ENCODE assay signal across 27 cellular contexts in the genomic region with DNA sequence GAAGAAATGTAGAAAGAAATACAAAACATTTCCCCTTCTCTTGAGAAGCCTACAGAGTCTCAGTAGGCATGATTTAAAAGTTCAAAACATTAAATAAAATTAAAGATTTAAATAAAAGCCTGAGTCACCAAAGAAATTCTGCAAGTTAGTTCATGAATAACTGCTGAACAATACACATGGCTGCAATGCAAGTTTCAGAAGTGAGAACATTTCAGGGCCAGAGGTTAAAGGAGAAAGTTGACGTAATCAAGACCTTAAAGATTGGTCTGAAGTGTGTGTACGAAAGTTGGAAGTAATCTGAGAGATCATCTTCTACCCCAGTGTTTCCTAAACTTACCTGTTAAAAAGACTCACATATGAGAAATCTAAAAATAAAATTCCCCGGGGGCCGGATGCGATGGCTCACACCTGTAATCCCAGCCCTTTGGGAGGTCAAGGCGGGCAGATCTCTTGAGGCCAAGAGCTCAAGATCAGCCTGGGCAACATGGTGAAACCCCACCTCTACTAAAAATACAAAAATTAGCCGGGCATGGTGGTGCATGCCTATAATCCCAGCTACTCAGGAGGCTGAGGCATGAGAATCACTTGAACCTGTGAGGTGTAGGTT.
DNase-seq lines count a peak whose midpoint lies in the region; ATAC-seq and TF ChIP-seq lines count a peak whose summit lies in the region.
"Had no signal": no experiment of that assay in that cellular context is flagged by ENCODE, and none has a peak within 500 bp of the region (broad histone marks: within the 10 kb centered on the region; RNA-seq: fewer than 3 reads in every experiment).

No MANE protein-coding gene starts in this region.

- H4K20me1 ChIP-seq in GM23338 (replicated peaks; ENCODE audit: insufficient read depth) = no peaks in the 10 kb centered on the region

- intact Hi-C loops in activated T-helper 1 cell treated with anti-CD3 and anti-CD28 coated beads, Interleukin-12 subunit alpha, Interleukin-12 subunit beta, Interleukin-2, Interleukin-4 antibody, amounts not matched to agents 30 ng/mL and 10 ng/mL and 1 ng/mL, durations not matched to agents 14 hours and 24 hours and 36 hours (cut with micrococcal nuclease) = no loop called here

- H3K9me2 ChIP-seq in GM23338 (ENCODE audit: insufficient read depth) = no peaks in the 10 kb centered on the region
- H3K9me2 ChIP-seq: SK-N-SH had no signal

- H3K4me1 ChIP-seq in GM23338 (ENCODE audit: insufficient read depth) (peaks cover 37% of the 10 kb centered on the region), mesenchymal stem cell (ENCODE audit: control insufficient read depth, insufficient read depth, low read depth, low read length) (no peaks in the 10 kb centered on the region)
- H3K4me1 ChIP-seq: adrenal gland had no signal

- no peak overlapping the region for H2AK5ac ChIP-seq in mesenchymal stem cell (ENCODE audit: low read length, severe bottlenecking)

- H3K9me3 ChIP-seq in mesenchymal stem cell (ENCODE audit: control insufficient read depth, low read length) = peaks cover 4% of the 10 kb centered on the region
- H3K9me3 ChIP-seq: adrenal gland, body of pancreas had no signal

- peaks cover 2% of the 10 kb centered on the region for H3K27me3 Mint-ChIP-seq in GM23338 (ENCODE audit: insufficient read depth, low read depth, poor library complexity)
- peaks cover 2% of the 10 kb centered on the region for H3K27me3 Mint-ChIP-seq in activated T-helper 1 cell treated with anti-CD3 and anti-CD28 coated beads, Interleukin-12 subunit alpha, Interleukin-12 subunit beta, Interleukin-2, Interleukin-4 antibody, amounts not matched to agents 30 ng/mL and 10 ng/mL and 1 ng/mL, durations not matched to agents 14 hours and 24 hours and 36 hours (ENCODE audit: insufficient read depth)
- H3K27me3 Mint-ChIP-seq: activated CD4-positive, alpha-beta memory T cell treated with anti-CD3 and anti-CD28 coated beads, Interleukin-2, amount 10 ng/mL, durations not matched to agents 7 days and 5 days; CD4-positive, alpha-beta T cell; progenitor cell of endocrine pancreas had no signal

- no peak overlapping the region for H3K9ac ChIP-seq in mesenchymal stem cell (ENCODE audit: low read length)
- H3K9ac ChIP-seq: SK-N-SH had no signal

- ATAC-seq in GM23338 (no peak), HG03196 (IDR thresholded peaks at IDR 0.05; ENCODE audit: unreplicated experiment) (no peak), HG03442 (IDR thresholded peaks at IDR 0.05; ENCODE audit: unreplicated experiment) (no peak)
- ATAC-seq: A549, body of pancreas had no signal

- no peaks in the 10 kb centered on the region for H3K79me2 ChIP-seq in GM23338 (replicated peaks; ENCODE audit: insufficient read depth)

- H2AFZ ChIP-seq in GM23338 (no peak overlapping the region), mesenchymal stem cell (ENCODE audit: low read depth, low read length) (no peak overlapping the region)

- H3K23ac ChIP-seq in mesenchymal stem cell (ENCODE audit: low read length in 2 of 2) = no peak overlapping the region

- H3K9me3 Mint-ChIP-seq in GM23338 = no peaks in the 10 kb centered on the region; the same call in 1 of the 3 replicates
- peaks cover 3% of the 10 kb centered on the region for H3K9me3 Mint-ChIP-seq in activated T-helper 1 cell treated with anti-CD3 and anti-CD28 coated beads, Interleukin-12 subunit alpha, Interleukin-12 subunit beta, Interleukin-2, Interleukin-4 antibody, amounts not matched to agents 30 ng/mL and 10 ng/mL and 1 ng/mL, durations not matched to agents 14 hours and 24 hours and 36 hours
- H3K9me3 Mint-ChIP-seq: CD4-positive, alpha-beta T cell had no signal

- no peaks in the 10 kb centered on the region for H3K27me3 ChIP-seq in GM23338 (ENCODE audit: insufficient read depth)
- H3K27me3 ChIP-seq in mesenchymal stem cell (ENCODE audit: control insufficient read depth in 1 of 2, insufficient read depth in 1 of 2, low read length in 2 of 2) = no peaks in the 10 kb centered on the region
- H3K27me3 ChIP-seq: adrenal gland, body of pancreas, dorsolateral prefrontal cortex, tibial artery had no signal

- H3K36me3 ChIP-seq in GM23338 (ENCODE audit: insufficient read depth) (peaks cover 2% of the 10 kb centered on the region; the same call in 1 of the 2 replicates), mesenchymal stem cell (ENCODE audit: control insufficient read depth in 1 of 2, insufficient read depth in 2 of 2, low read depth in 1 of 2, low read length in 2 of 2) (no peaks in the 10 kb centered on the region)
- H3K36me3 ChIP-seq: adrenal gland, left ventricle myocardium inferior, tibial artery had no signal

- H4K91ac ChIP-seq in mesenchymal stem cell (ENCODE audit: low read length) = no peak overlapping the region

- no peak overlapping the region for H2BK15ac ChIP-seq in mesenchymal stem cell (ENCODE audit: low read depth, poor library complexity, severe bottlenecking)

- H3K14ac ChIP-seq in mesenchymal stem cell (ENCODE audit: low read length in 2 of 2) = no peak overlapping the region

- H3K4ac ChIP-seq in mesenchymal stem cell (ENCODE audit: low read depth in 1 of 2, low read length in 2 of 2) = no peak overlapping the region

- no peaks in the 10 kb centered on the region; the same call in 2 of the 3 replicates for H3K36me3 Mint-ChIP-seq in GM23338 (ENCODE audit: low read depth)
- H3K36me3 Mint-ChIP-seq in activated T-helper 1 cell treated with anti-CD3 and anti-CD28 coated beads, Interleukin-12 subunit alpha, Interleukin-12 subunit beta, Interleukin-2, Interleukin-4 antibody, amounts not matched to agents 30 ng/mL and 10 ng/mL and 1 ng/mL, durations not matched to agents 14 hours and 24 hours and 36 hours (ENCODE audit: low read depth) = no peaks in the 10 kb centered on the region
- H3K36me3 Mint-ChIP-seq: activated naive CD4-positive, alpha-beta T cell treated with anti-CD3 and anti-CD28 coated beads, Interleukin-2, amount 10 ng/mL, durations not matched to agents 7 days and 5 days had no signal

- H3K4me1 Mint-ChIP-seq in GM23338 = peaks cover 36% of the 10 kb centered on the region
- H3K4me1 Mint-ChIP-seq in activated T-helper 1 cell treated with anti-CD3 and anti-CD28 coated beads, Interleukin-12 subunit alpha, Interleukin-12 subunit beta, Interleukin-2, Interleukin-4 antibody, amounts not matched to agents 30 ng/mL and 10 ng/mL and 1 ng/mL, durations not matched to agents 14 hours and 24 hours and 36 hours (ENCODE audit: low read depth) = no peaks in the 10 kb centered on the region
- H3K4me1 Mint-ChIP-seq: activated CD4-positive, alpha-beta memory T cell treated with anti-CD3 and anti-CD28 coated beads, Interleukin-2, amount 10 ng/mL, durations not matched to agents 7 days and 5 days; activated naive CD4-positive, alpha-beta T cell treated with anti-CD3 and anti-CD28 coated beads, Interleukin-2, amount 10 ng/mL, durations not matched to agents 7 days and 5 days had no signal

- peak overlapping the region; percentile 81; the same call in 1 of the 2 replicates for H3K27ac Mint-ChIP-seq in GM23338
- H3K27ac Mint-ChIP-seq in activated T-helper 1 cell treated with anti-CD3 and anti-CD28 coated beads, Interleukin-12 subunit alpha, Interleukin-12 subunit beta, Interleukin-2, Interleukin-4 antibody, amounts not matched to agents 30 ng/mL and 10 ng/mL and 1 ng/mL, durations not matched to agents 14 hours and 24 hours and 36 hours = no peak overlapping the region
- H3K27ac Mint-ChIP-seq: activated CD4-positive, alpha-beta memory T cell treated with anti-CD3 and anti-CD28 coated beads, Interleukin-2, amount 10 ng/mL, durations not matched to agents 7 days and 5 days; activated naive CD4-positive, alpha-beta T cell treated with anti-CD3 and anti-CD28 coated beads, Interleukin-2, amount 10 ng/mL, durations not matched to agents 7 days and 5 days; CD4-positive, alpha-beta T cell; progenitor cell of endocrine pancreas; T-helper 1 cell treated with Interleukin-12 subunit alpha and Interleukin-12 subunit beta and Interleukin-4 antibody, amounts not matched to agents 30 μg/mL and 1 μg/mL, for 36 hours had no signal

- 98% methylated on average over 4 of the region's 7 CpGs for WGBS in mesenchymal stem cell

- no peak overlapping the region for H2BK5ac ChIP-seq in mesenchymal stem cell (ENCODE audit: low read depth, low read length, poor library complexity, severe bottlenecking)

- H3K27ac ChIP-seq in GM23338 (ENCODE audit: low read depth) (0 out of 2 replicates have a peak overlapping the region, but pooled peaks have one; percentile 56), mesenchymal stem cell (ENCODE audit: low read length, poor library complexity, severe bottlenecking) (no peak overlapping the region)
- H3K27ac ChIP-seq: adrenal gland, dorsolateral prefrontal cortex, tibial artery had no signal

- H3K4me2 ChIP-seq in GM23338 (peak overlapping the region; percentile 19; the same call in 1 of the 2 replicates), mesenchymal stem cell (ENCODE audit: low read length, poor library complexity, severe bottlenecking) (no peak overlapping the region)
- H3K4me2 ChIP-seq: SK-N-SH had no signal

- no peak for DNase-seq in GM23338 (ENCODE audit: low spot score)
- peak; percentile 17 for DNase-seq in NCI-H524 treated with DMSO at 0.1 percent for 48 hours (lab: John Stamatoyannopoulos, UW)
- DNase-seq in choroid plexus epithelial cell (ENCODE audit: low read depth) = peak; percentile 50
- DNase-seq in mesenchymal stem cell = no peak
- DNase-seq in HuH-7 (ENCODE audit: low spot score) = no peak
- no peak for DNase-seq in activated T-helper 1 cell treated with anti-CD3 and anti-CD28 coated beads, Interleukin-12 subunit alpha, Interleukin-12 subunit beta, Interleukin-2, Interleukin-4 antibody, amounts not matched to agents 30 ng/mL and 10 ng/mL and 1 ng/mL, durations not matched to agents 14 hours and 24 hours and 36 hours (ENCODE audit: low spot score)
- DNase-seq: activated CD4-positive, alpha-beta memory T cell treated with anti-CD3 and anti-CD28 coated beads, Interleukin-2, amount 10 ng/mL, durations not matched to agents 7 days and 5 days; activated CD4-positive, alpha-beta T cell treated with anti-CD3 and anti-CD28 coated beads for 1 hour; activated CD8-positive, alpha-beta memory T cell treated with anti-CD3 and anti-CD28 coated beads, Interleukin-2, amount 50 U/mL, for 4 hours; activated naive CD4-positive, alpha-beta T cell treated with anti-CD3 and anti-CD28 coated beads, Interleukin-2, amount 10 ng/mL, durations not matched to agents 7 days and 5 days; adrenal gland; body of pancreas; CD4-positive, alpha-beta T cell; cerebellar nuclear complex; dorsolateral prefrontal cortex; Kasumi-1; left ventricle myocardium inferior; NCI-H2107; NCI-H446 treated with DMSO at 0.1 percent for 48 hours; SK-N-SH; stimulated activated CD4-positive, alpha-beta T cell treated with anti-CD3 and anti-CD28 coated beads, Interleukin-4, amount 100 ng/mL, for 24 hours; tibial artery had no signal

- TF ChIP-seq CTCF in GM23338 (conservative IDR thresholded peaks at IDR 0.05; ENCODE audit: low read depth in 2 of 2) (no peak), choroid plexus epithelial cell (conservative IDR thresholded peaks at IDR 0.05; ENCODE audit: low read depth, low read length) (no peak)

- peak overlapping the region in 1 of 2 experiments; percentile 52 for H2BK12ac ChIP-seq in mesenchymal stem cell (ENCODE audit: low read length in 2 of 2)

- H3K18ac ChIP-seq in mesenchymal stem cell (ENCODE audit: low read depth in 1 of 2, low read length in 2 of 2) = no peak overlapping the region

- no peaks in the 10 kb centered on the region for H3K79me1 ChIP-seq in mesenchymal stem cell (replicated peaks; ENCODE audit: low read length, poor library complexity, severe bottlenecking)

- H4K8ac ChIP-seq in mesenchymal stem cell (ENCODE audit: low read length) = no peak overlapping the region

- no peak overlapping the region for H3K4me3 Mint-ChIP-seq in GM23338
- no peak overlapping the region for H3K4me3 Mint-ChIP-seq in activated T-helper 1 cell treated with anti-CD3 and anti-CD28 coated beads, Interleukin-12 subunit alpha, Interleukin-12 subunit beta, Interleukin-2, Interleukin-4 antibody, amounts not matched to agents 30 ng/mL and 10 ng/mL and 1 ng/mL, durations not matched to agents 14 hours and 24 hours and 36 hours
- H3K4me3 Mint-ChIP-seq: activated CD4-positive, alpha-beta memory T cell treated with anti-CD3 and anti-CD28 coated beads, Interleukin-2, amount 10 ng/mL, durations not matched to agents 7 days and 5 days; activated naive CD4-positive, alpha-beta T cell treated with anti-CD3 and anti-CD28 coated beads, Interleukin-2, amount 10 ng/mL, durations not matched to agents 7 days and 5 days; CD4-positive, alpha-beta T cell; T-helper 1 cell treated with Interleukin-12 subunit alpha and Interleukin-12 subunit beta and Interleukin-4 antibody, amounts not matched to agents 30 μg/mL and 1 μg/mL, for 36 hours had no signal

- H3F3A ChIP-seq in GM23338 (replicated peaks; ENCODE audit: low read depth) = no peaks in the 10 kb centered on the region

- H3K4me3 ChIP-seq in GM23338 = no peak overlapping the region
- H3K4me3 ChIP-seq in choroid plexus epithelial cell (ENCODE audit: low read depth, low read length) = no peak overlapping the region
- H3K4me3 ChIP-seq in mesenchymal stem cell (ENCODE audit: insufficient read depth in 1 of 2, low read depth in 1 of 2, low read length in 2 of 2) = no peak overlapping the region
- H3K4me3 ChIP-seq: A549, adrenal gland, body of pancreas, left ventricle myocardium inferior, tibial artery had no signal

- peak overlapping the region; percentile 5 for H2BK120ac ChIP-seq in mesenchymal stem cell (ENCODE audit: low read depth, low read length)

Comparison
In these comparisons a context has a peak if more than half of its experiments do, and no peak if none do; other contexts are left out.
1. DNase-seq: peak in NCI-H524 treated with DMSO at 0.1 percent for 48 hours (single experiment) and choroid plexus epithelial cell (single experiment); none in GM23338 (single experiment), mesenchymal stem cell (single experiment), HuH-7 (single experiment) and activated T-helper 1 cell treated with anti-CD3 and anti-CD28 coated beads, Interleukin-12 subunit alpha, Interleukin-12 subunit beta, Interleukin-2, Interleukin-4 antibody, amounts not matched to agents 30 ng/mL and 10 ng/mL and 1 ng/mL, durations not matched to agents 14 hours and 24 hours and 36 hours (single experiment).